10 cellular contexts compared by ENCODE assay signal in genomic region chr2:86393521-86394490, GRCh38. TPM values are rescaled to one million over a fixed set of nuclear protein-coding genes. Genes with fewer than 3 reads are reported as not detected.
DNase-seq lines count a peak whose midpoint lies in the region; FAIRE-seq and TF ChIP-seq lines count a peak whose summit lies in the region.
"Had no signal": no experiment of that assay in that cellular context is flagged by ENCODE, and none has a peak within 500 bp of the region (broad histone marks: within the 10 kb centered on the region; RNA-seq: fewer than 3 reads in every experiment).

No MANE protein-coding gene starts in this region.

- intact Hi-C loops in PC-9 (cut with micrococcal nuclease; ENCODE audit: unreplicated experiment) (loop anchor here (2.0 kb wide), 1 partner anchor 47 kb away; the partner anchor contains the start of gene KDM3A), uterus (cut with DNase I; ENCODE audit: low total_unique reads) (no loop called here)

- H4K20me1 ChIP-seq in PC-9 (ENCODE audit: insufficient read depth): no peaks in the 10 kb centered on the region

- TF ChIP-seq CTCF in PC-9 (conservative IDR thresholded peaks at IDR 0.05): no peak
- TF ChIP-seq CTCF in foreskin fibroblast (IDR thresholded peaks at IDR 0.05; ENCODE audit: low read depth, low read length): no peak
- TF ChIP-seq CTCF in uterus (IDR thresholded peaks at IDR 0.05): no peak

- H3K4me1 ChIP-seq in PC-9 (replicated peaks; ENCODE audit: insufficient read depth) (peaks cover 17% of the 10 kb centered on the region), small intestine (ENCODE audit: control insufficient read depth in 2 of 2, insufficient read depth in 1 of 2, low read depth in 1 of 2, low read length in 1 of 2) (peaks cover 8 to 9% of the 10 kb centered on the region in 2 donors), uterus (no peaks in the 10 kb centered on the region)

- POLR2A ChIA-PET in PC-9 (lab: Charles Lee; ENCODE audit: unreplicated experiment): interaction anchor here (0.6 to 0.8 kb wide), 2 partner anchors 13 to 167 kb away, joined by 3 to 10 read pairs; no protein-coding TSS in a partner anchor

- no peak for FAIRE-seq in small intestine (lab: Jason Lieb, UNC)
- FAIRE-seq: A204.1 had no signal

- H3K9me3 ChIP-seq in PC-9 (ENCODE audit: insufficient read depth, low read depth): no peaks in the 10 kb centered on the region
- H3K9me3 ChIP-seq in small intestine (ENCODE audit: control insufficient read depth, low read depth): no peaks in the 10 kb centered on the region
- H3K9me3 ChIP-seq in uterus: no peaks in the 10 kb centered on the region

- DNase-seq in NCI-H2171 treated with DMSO at 0.1 percent for 48 hours (lab: John Stamatoyannopoulos, UW): peak; percentile 36
- DNase-seq in NCI-H2171 (lab: John Stamatoyannopoulos, UW): no peak
- DNase-seq in PC-9: peak; percentile 56 to 88
- DNase-seq in foreskin fibroblast: peak; percentile 3 to 41
- DNase-seq in small intestine: peak; percentile 94
- no peak for DNase-seq in NCI-H510A treated with DMSO at 0.1 percent for 48 hours (lab: John Stamatoyannopoulos, UW)
- no peak for DNase-seq in AG08396 (ENCODE audit: low spot score)
- DNase-seq in uterus: no peak
- DNase-seq: amygdala had no signal

- BruUV-seq in PC-9 (replicated peaks; lab: Mats Ljungman, UMichigan): no TSS peak

- H2AFZ ChIP-seq in PC-9: no peak overlapping the region

- no peak for TF ChIP-seq POLR2A in uterus (IDR thresholded peaks at IDR 0.05)

- peak overlapping the region; percentile 23 for H3K4me2 ChIP-seq in PC-9

- H3K36me3 ChIP-seq in PC-9 (ENCODE audit: low read depth): no peaks in the 10 kb centered on the region
- H3K36me3 ChIP-seq in small intestine (ENCODE audit: control insufficient read depth in 2 of 2, insufficient read depth in 2 of 2, low read length in 2 of 2): no peaks in the 10 kb centered on the region
- H3K36me3 ChIP-seq in uterus: no peaks in the 10 kb centered on the region

- CTCF ChIA-PET in PC-9 (lab: Charles Lee): no interaction called here

- no peaks in the 10 kb centered on the region; the same call in 1 of the 2 replicates for H3K9me2 ChIP-seq in PC-9 (ENCODE audit: insufficient read depth)

- 10 to 34% (median 12%) methylated on average over 1 of the region's 1 CpG for WGBS in small intestine, 3 donors

- H3K27me3 ChIP-seq in PC-9 (ENCODE audit: insufficient read depth, low read depth) (no peaks in the 10 kb centered on the region; the same call in 1 of the 2 replicates), small intestine (ENCODE audit: control insufficient read depth in 2 of 2, insufficient read depth in 2 of 2, low read length in 2 of 2) (no peaks in the 10 kb centered on the region), uterus (no peaks in the 10 kb centered on the region)

- H3K27ac ChIP-seq in PC-9 (no peak overlapping the region), small intestine (ENCODE audit: low read depth in 1 of 2, low read length in 1 of 2) (peak overlapping the region; percentile 73 to 75), uterus (no peak overlapping the region)

- H3K79me2 ChIP-seq in PC-9 (ENCODE audit: low read depth): no peaks in the 10 kb centered on the region

- peaks cover 9% of the 10 kb centered on the region; the same call in 1 of the 2 replicates for H3F3A ChIP-seq in PC-9 (ENCODE audit: insufficient read depth, low read depth)

- H3K4me3 ChIP-seq in PC-9 (no peak overlapping the region), foreskin fibroblast (ENCODE audit: low read depth in 1 of 2, low read length in 2 of 2) (no peak overlapping the region), small intestine (ENCODE audit: low read depth in 1 of 2, low read length in 2 of 2) (no peak overlapping the region), uterus (no peak overlapping the region)

RNA-seq across cellular contexts. Expression of gene KDM3A, which starts 47.4 kb away (rescaled TPM):
- total RNA-seq in PC-9 (2021): 31.8 and 39.3 TPM in 2 replicates
- polyA plus RNA-seq in small intestine: 10 to 100 TPM; 13.5 to 51.2 (median 29.2) TPM
- total RNA-seq in uterus: 10 to 100 TPM; 22.5 to 54.3 (median 48.6) TPM

RNA-seq across cellular contexts. Expression of gene REEP1, which starts 56.4 kb away (rescaled TPM):
- total RNA-seq in PC-9 (2021) (0.25 and 0.31 TPM in 2 replicates), uterus (10 to 100 TPM in 3 of 4 donors, 1 to 10 TPM in 1; 9.7 to 24.5 (median 13.4) TPM)
- polyA plus RNA-seq in small intestine: 10 to 100 TPM in 1 of 3 donors, 1 to 10 TPM in 2; 5.9 to 10.7 (median 6.9) TPM

Comparison
In these comparisons a context has a peak if more than half of its experiments do, and no peak if none do; other contexts are left out.
1. DNase-seq: peak in NCI-H2171 treated with DMSO at 0.1 percent for 48 hours (single experiment), PC-9 (2 of 2), foreskin fibroblast (2 of 2) and small intestine (single experiment); none in NCI-H2171 (single experiment), NCI-H510A treated with DMSO at 0.1 percent for 48 hours (single experiment), AG08396 (single experiment) and uterus (0 of 2).
2. H3K27ac ChIP-seq: peak in small intestine (2 of 2); none in PC-9 (single experiment) and uterus (0 of 2).